Comparison of ENCODE assay signal across 1 cellular context in the genomic region with DNA sequence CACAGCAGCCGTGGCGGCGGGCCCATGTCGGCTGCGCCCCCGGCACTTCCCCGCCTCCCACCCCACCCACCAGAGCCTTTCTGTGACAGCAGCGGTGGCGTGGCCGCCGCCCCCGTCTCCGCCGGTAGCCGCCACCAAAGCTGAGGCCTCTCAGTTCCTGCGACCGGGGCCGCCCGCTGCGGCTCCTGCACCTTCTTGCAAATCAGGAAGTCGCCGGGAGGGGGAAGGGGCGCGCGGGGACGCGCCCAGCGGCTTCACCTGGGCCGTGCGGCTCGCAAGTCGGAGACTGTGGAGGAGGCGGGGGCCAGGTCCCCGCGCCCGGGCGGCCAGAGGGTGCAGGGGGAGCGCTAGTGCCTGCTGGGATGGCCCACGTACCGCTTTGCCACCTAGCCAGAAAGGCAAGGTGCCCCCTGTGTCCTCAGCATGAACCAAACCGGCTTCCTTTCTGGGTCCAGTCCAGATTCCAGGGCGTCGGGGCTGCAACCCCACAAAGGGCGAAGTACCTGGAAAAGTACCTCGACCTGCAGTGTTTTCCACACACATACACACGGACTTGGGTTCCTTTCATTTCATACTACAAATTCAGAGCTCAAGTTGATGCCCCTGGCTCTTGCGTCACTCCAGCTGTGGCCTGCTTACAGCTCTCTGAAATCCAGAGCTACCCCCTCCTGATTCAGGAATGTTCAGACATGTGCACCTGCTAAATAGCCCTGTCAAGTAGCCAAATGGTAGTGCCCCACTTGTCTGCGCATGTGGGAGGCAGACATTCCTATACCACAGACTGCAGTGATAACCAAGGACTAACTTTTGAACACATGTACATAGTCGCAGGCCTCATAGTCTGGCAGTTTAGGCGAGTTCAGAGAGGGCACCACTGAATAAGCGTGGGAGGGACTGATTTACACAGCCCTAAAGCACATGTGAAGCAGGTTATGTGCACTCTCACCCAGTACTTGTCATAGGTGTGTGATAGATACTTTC.
TF ChIP-seq lines count a peak whose summit lies in the region.

A gene with protein sequence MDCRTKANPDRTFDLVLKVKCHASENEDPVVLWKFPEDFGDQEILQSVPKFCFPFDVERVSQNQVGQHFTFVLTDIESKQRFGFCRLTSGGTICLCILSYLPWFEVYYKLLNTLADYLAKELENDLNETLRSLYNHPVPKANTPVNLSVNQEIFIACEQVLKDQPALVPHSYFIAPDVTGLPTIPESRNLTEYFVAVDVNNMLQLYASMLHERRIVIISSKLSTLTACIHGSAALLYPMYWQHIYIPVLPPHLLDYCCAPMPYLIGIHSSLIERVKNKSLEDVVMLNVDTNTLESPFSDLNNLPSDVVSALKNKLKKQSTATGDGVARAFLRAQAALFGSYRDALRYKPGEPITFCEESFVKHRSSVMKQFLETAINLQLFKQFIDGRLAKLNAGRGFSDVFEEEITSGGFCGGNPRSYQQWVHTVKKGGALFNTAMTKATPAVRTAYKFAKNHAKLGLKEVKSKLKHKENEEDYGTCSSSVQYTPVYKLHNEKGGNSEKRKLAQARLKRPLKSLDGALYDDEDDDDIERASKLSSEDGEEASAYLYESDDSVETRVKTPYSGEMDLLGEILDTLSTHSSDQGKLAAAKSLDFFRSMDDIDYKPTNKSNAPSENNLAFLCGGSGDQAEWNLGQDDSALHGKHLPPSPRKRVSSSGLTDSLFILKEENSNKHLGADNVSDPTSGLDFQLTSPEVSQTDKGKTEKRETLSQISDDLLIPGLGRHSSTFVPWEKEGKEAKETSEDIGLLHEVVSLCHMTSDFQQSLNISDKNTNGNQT (minus strand): TSS at position 199 of the 981 bp plus-strand sequence. CDS start 325 bp downstream, outside the sequence.

TF ChIP-seq in HepG2, 621 proteins besides CTCF, POLR2A, EP300 and RAD21 (continued from another document):
- TF ChIP-seq RFXANK (CRISPR knock-in tag; IDR thresholded peaks at IDR 0.05) (0 out of 2 replicates have a peak, but pooled peaks have one; percentile 34), ZNF331 (CRISPR knock-in tag; IDR thresholded peaks at IDR 0.05) (0 out of 2 replicates have a peak, but pooled peaks have one; percentile 13), ARID2 (CRISPR knock-in tag; IDR thresholded peaks at IDR 0.05; ENCODE audit: borderline replicate concordance) (peak; percentile 72; the same call in 1 of the 2 replicates), XRCC5 (optimal IDR thresholded peaks at IDR 0.05; ENCODE audit: low read length) (no peak), RXRA (CRISPR knock-in tag; IDR thresholded peaks at IDR 0.05) (peak; percentile 59; the same call in 1 of the 2 replicates), ZEB1 (IDR thresholded peaks at IDR 0.05; ENCODE audit: insufficient replicate concordance, low read depth) (peak; percentile 67), ATF7-NPFF (CRISPR knock-in tag; IDR thresholded peaks at IDR 0.05; ENCODE audit: low read depth) (no peak; the same call in 1 of the 2 replicates), YEATS4 (CRISPR knock-in tag; IDR thresholded peaks at IDR 0.05; ENCODE audit: borderline replicate concordance) (0 out of 2 replicates have a peak, but pooled peaks have one; percentile 40), RBM39 (IDR thresholded peaks at IDR 0.05; ENCODE audit: low read depth, low read length, poor library complexity, severe bottlenecking) (peak; percentile 41), DNMT3B (CRISPR knock-in tag; conservative IDR thresholded peaks at IDR 0.05) (0 out of 2 replicates have a peak, but pooled peaks have one; percentile 21), SOX13 (IDR thresholded peaks at IDR 0.05) (no peak), SOX13 (CRISPR knock-in tag; conservative IDR thresholded peaks at IDR 0.05 in 1 of 2, IDR thresholded peaks at IDR 0.05 in 1 of 2) (0 out of 4 replicates have a peak, but pooled peaks of 1 of the 2 experiments have one; percentile 20), BHLHE40 (IDR thresholded peaks at IDR 0.05; ENCODE audit: low read length) (no peak)
- TF ChIP-seq, protein P1, sequence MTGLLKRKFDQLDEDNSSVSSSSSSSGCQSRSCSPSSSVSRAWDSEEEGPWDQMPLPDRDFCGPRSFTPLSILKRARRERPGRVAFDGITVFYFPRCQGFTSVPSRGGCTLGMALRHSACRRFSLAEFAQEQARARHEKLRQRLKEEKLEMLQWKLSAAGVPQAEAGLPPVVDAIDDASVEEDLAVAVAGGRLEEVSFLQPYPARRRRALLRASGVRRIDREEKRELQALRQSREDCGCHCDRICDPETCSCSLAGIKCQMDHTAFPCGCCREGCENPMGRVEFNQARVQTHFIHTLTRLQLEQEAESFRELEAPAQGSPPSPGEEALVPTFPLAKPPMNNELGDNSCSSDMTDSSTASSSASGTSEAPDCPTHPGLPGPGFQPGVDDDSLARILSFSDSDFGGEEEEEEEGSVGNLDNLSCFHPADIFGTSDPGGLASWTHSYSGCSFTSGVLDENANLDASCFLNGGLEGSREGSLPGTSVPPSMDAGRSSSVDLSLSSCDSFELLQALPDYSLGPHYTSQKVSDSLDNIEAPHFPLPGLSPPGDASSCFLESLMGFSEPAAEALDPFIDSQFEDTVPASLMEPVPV (CRISPR knock-in tag; IDR thresholded peaks at IDR 0.05): peak; percentile 81; the same call in 1 of the 2 replicates
- TF ChIP-seq, protein P2, sequence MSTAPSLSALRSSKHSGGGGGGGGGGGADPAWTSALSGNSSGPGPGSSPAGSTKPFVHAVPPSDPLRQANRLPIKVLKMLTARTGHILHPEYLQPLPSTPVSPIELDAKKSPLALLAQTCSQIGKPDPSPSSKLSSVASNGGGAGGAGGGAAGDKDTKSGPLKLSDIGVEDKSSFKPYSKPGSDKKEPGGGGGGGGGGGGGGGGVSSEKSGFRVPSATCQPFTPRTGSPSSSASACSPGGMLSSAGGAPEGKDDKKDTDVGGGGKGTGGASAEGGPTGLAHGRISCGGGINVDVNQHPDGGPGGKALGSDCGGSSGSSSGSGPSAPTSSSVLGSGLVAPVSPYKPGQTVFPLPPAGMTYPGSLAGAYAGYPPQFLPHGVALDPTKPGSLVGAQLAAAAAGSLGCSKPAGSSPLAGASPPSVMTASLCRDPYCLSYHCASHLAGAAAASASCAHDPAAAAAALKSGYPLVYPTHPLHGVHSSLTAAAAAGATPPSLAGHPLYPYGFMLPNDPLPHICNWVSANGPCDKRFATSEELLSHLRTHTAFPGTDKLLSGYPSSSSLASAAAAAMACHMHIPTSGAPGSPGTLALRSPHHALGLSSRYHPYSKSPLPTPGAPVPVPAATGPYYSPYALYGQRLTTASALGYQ (CRISPR knock-in tag; IDR thresholded peaks at IDR 0.05): 0 out of 2 replicates have a peak, but pooled peaks have one; percentile 22
- TF ChIP-seq, protein P3, sequence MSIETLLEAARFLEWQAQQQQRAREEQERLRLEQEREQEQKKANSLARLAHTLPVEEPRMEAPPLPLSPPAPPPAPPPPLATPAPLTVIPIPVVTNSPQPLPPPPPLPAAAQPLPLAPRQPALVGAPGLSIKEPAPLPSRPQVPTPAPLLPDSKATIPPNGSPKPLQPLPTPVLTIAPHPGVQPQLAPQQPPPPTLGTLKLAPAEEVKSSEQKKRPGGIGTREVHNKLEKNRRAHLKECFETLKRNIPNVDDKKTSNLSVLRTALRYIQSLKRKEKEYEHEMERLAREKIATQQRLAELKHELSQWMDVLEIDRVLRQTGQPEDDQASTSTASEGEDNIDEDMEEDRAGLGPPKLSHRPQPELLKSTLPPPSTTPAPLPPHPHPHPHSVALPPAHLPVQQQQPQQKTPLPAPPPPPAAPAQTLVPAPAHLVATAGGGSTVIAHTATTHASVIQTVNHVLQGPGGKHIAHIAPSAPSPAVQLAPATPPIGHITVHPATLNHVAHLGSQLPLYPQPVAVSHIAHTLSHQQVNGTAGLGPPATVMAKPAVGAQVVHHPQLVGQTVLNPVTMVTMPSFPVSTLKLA (IDR thresholded peaks at IDR 0.05): peak; percentile 38; the same call in 1 of the 2 replicates
- TF ChIP-seq, protein P4, sequence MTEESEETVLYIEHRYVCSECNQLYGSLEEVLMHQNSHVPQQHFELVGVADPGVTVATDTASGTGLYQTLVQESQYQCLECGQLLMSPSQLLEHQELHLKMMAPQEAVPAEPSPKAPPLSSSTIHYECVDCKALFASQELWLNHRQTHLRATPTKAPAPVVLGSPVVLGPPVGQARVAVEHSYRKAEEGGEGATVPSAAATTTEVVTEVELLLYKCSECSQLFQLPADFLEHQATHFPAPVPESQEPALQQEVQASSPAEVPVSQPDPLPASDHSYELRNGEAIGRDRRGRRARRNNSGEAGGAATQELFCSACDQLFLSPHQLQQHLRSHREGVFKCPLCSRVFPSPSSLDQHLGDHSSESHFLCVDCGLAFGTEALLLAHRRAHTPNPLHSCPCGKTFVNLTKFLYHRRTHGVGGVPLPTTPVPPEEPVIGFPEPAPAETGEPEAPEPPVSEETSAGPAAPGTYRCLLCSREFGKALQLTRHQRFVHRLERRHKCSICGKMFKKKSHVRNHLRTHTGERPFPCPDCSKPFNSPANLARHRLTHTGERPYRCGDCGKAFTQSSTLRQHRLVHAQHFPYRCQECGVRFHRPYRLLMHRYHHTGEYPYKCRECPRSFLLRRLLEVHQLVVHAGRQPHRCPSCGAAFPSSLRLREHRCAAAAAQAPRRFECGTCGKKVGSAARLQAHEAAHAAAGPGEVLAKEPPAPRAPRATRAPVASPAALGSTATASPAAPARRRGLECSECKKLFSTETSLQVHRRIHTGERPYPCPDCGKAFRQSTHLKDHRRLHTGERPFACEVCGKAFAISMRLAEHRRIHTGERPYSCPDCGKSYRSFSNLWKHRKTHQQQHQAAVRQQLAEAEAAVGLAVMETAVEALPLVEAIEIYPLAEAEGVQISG (CRISPR knock-in tag; IDR thresholded peaks at IDR 0.05): peak; percentile 14; the same call in 1 of the 2 replicates
- TF ChIP-seq, protein P5, sequence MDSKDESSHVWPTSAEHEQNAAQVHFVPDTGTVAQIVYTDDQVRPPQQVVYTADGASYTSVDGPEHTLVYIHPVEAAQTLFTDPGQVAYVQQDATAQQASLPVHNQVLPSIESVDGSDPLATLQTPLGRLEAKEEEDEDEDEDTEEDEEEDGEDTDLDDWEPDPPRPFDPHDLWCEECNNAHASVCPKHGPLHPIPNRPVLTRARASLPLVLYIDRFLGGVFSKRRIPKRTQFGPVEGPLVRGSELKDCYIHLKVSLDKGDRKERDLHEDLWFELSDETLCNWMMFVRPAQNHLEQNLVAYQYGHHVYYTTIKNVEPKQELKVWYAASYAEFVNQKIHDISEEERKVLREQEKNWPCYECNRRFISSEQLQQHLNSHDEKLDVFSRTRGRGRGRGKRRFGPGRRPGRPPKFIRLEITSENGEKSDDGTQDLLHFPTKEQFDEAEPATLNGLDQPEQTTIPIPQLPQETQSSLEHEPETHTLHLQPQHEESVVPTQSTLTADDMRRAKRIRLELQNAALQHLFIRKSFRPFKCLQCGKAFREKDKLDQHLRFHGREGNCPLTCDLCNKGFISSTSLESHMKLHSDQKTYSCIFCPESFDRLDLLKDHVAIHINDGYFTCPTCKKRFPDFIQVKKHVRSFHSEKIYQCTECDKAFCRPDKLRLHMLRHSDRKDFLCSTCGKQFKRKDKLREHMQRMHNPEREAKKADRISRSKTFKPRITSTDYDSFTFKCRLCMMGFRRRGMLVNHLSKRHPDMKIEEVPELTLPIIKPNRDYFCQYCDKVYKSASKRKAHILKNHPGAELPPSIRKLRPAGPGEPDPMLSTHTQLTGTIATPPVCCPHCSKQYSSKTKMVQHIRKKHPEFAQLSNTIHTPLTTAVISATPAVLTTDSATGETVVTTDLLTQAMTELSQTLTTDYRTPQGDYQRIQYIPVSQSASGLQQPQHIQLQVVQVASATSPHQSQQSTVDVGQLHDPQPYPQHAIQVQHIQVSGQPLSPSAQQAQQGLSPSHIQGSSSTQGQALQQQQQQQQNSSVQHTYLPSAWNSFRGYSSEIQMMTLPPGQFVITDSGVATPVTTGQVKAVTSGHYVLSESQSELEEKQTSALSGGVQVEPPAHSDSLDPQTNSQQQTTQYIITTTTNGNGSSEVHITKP (CRISPR knock-in tag; IDR thresholded peaks at IDR 0.05; ENCODE audit: low read depth): peak; percentile 62; the same call in 1 of the 2 replicates
- TF ChIP-seq, protein P6, sequence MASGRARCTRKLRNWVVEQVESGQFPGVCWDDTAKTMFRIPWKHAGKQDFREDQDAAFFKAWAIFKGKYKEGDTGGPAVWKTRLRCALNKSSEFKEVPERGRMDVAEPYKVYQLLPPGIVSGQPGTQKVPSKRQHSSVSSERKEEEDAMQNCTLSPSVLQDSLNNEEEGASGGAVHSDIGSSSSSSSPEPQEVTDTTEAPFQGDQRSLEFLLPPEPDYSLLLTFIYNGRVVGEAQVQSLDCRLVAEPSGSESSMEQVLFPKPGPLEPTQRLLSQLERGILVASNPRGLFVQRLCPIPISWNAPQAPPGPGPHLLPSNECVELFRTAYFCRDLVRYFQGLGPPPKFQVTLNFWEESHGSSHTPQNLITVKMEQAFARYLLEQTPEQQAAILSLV (CRISPR knock-in tag; IDR thresholded peaks at IDR 0.05; ENCODE audit: borderline replicate concordance): no peak
- TF ChIP-seq, protein P7, sequence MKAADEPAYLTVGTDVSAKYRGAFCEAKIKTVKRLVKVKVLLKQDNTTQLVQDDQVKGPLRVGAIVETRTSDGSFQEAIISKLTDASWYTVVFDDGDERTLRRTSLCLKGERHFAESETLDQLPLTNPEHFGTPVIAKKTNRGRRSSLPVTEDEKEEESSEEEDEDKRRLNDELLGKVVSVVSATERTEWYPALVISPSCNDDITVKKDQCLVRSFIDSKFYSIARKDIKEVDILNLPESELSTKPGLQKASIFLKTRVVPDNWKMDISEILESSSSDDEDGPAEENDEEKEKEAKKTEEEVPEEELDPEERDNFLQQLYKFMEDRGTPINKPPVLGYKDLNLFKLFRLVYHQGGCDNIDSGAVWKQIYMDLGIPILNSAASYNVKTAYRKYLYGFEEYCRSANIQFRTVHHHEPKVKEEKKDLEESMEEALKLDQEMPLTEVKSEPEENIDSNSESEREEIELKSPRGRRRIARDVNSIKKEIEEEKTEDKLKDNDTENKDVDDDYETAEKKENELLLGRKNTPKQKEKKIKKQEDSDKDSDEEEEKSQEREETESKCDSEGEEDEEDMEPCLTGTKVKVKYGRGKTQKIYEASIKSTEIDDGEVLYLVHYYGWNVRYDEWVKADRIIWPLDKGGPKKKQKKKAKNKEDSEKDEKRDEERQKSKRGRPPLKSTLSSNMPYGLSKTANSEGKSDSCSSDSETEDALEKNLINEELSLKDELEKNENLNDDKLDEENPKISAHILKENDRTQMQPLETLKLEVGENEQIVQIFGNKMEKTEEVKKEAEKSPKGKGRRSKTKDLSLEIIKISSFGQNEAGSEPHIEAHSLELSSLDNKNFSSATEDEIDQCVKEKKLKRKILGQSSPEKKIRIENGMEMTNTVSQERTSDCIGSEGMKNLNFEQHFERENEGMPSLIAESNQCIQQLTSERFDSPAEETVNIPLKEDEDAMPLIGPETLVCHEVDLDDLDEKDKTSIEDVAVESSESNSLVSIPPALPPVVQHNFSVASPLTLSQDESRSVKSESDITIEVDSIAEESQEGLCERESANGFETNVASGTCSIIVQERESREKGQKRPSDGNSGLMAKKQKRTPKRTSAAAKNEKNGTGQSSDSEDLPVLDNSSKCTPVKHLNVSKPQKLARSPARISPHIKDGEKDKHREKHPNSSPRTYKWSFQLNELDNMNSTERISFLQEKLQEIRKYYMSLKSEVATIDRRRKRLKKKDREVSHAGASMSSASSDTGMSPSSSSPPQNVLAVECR (CRISPR knock-in tag; IDR thresholded peaks at IDR 0.05; ENCODE audit: borderline replicate concordance): peak; percentile 25; the same call in 1 of the 2 replicates
TF ChIP-seq in HepG2: peak in this region for 103.
